In the genomic region with DNA sequence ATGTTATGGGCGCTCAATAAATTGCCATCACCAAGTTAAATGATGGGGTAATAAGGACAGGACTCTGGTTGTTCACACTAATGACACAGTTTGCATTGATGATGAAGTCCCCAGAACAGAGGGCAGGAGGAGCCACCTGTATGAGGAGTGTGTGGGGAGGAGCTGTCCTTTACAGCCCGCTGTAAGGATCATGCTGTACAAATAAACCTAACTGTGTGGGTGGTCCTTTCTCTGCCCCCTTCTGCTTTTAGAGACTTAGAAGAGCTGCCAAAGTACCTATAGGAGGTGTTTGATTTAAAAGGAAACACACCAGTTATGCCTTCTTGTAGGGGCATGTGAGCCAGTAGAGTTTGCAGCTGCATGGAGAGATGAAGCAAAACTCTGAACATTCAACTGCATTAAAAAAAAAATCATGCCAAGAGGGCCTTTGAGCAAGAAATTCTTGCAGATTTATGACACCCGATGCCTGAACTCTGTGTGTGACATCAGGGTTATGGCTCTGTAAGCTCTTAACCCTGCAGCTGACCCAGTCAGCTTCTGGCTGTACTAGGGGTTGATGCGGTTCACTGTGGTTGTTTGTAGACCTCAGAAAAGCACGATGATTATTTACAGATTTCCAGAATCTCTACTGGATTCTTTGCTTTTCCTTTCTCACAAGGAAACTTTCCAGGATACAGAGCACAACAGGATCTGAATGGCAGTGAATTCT, we compare ENCODE assay signal across 22 cellular contexts.
"Had no signal": no experiment of that assay in that cellular context is flagged by ENCODE, and none has a peak within 500 bp of the region (broad histone marks: within the 10 kb centered on the region; RNA-seq: fewer than 3 reads in every experiment).

No MANE protein-coding gene starts in this region.

- ATAC-seq: left lung, pancreas, psoas muscle had no signal

- H3K4me3 Mint-ChIP-seq: activated naive CD8-positive, alpha-beta T cell; activated T-cell treated with anti-CD3 and anti-CD28 coated beads, Interleukin-2, amount 50 U/mL, for 24 hours; nephron; stimulated activated naive CD8-positive, alpha-beta T cell treated with anti-CD3 and anti-CD28 coated beads, Interleukin-15, Interleukin-2, amounts not matched to agents 100 ng/mL and 50 ng/mL, for 24 hours had no signal

- H3K4me3 ChIP-seq: adrenal gland, esophagus muscularis mucosa, left lung, pancreas, psoas muscle, right atrium auricular region, tibial artery had no signal

- H3K27ac Mint-ChIP-seq: activated naive CD8-positive, alpha-beta T cell; activated T-cell treated with anti-CD3 and anti-CD28 coated beads, Interleukin-2, amount 50 U/mL, for 24 hours; activated T-helper 2 cell treated with anti-CD3 and anti-CD28 coated beads, Interferon-gamma antibody, Interleukin-2, Interleukin-4, amounts not matched to agents 10 μg/mL and 5 μg/mL and 100 μg/mL, durations not matched to agents 14 hours and 24 hours and 36 hours; immature natural killer cell; nephron; stimulated activated naive CD8-positive, alpha-beta T cell treated with anti-CD3 and anti-CD28 coated beads, Interleukin-15, Interleukin-2, amounts not matched to agents 100 ng/mL and 50 ng/mL, for 24 hours had no signal

- H3K36me3 Mint-ChIP-seq: immature natural killer cell had no signal

- DNase-seq: activated CD8-positive, alpha-beta memory T cell treated with anti-CD3 and anti-CD28 coated beads for 24 hours; activated CD8-positive, alpha-beta memory T cell treated with anti-CD3 and anti-CD28 coated beads, Interleukin-2, amount 50 U/mL, for 4 hours; activated naive CD4-positive, alpha-beta T cell; activated T-cell treated with anti-CD3 and anti-CD28 coated beads, Interleukin-2, amount 50 U/mL, for 24 hours; central memory CD4-positive, alpha-beta T cell; effector memory CD4-positive, alpha-beta T cell; foreskin melanocyte; immature natural killer cell; left lung; pancreas; psoas muscle; stimulated activated CD4-positive, alpha-beta T cell treated with anti-CD3 and anti-CD28 coated beads, Interleukin-1b, Interleukin-23, amount 100 ng/mL, for 48 hours; substantia nigra; T-helper 1 cell; tibial artery had no signal

- H3K27me3 Mint-ChIP-seq: activated naive CD8-positive, alpha-beta T cell; activated T-cell treated with anti-CD3 and anti-CD28 coated beads, Interleukin-2, amount 50 U/mL, for 24 hours; stimulated activated naive CD8-positive, alpha-beta T cell treated with anti-CD3 and anti-CD28 coated beads, Interleukin-15, Interleukin-2, amounts not matched to agents 100 ng/mL and 50 ng/mL, for 24 hours had no signal

- H3K9me3 Mint-ChIP-seq: immature natural killer cell had no signal
